ENCODE assay signal across 30 cellular contexts in the genomic region with DNA sequence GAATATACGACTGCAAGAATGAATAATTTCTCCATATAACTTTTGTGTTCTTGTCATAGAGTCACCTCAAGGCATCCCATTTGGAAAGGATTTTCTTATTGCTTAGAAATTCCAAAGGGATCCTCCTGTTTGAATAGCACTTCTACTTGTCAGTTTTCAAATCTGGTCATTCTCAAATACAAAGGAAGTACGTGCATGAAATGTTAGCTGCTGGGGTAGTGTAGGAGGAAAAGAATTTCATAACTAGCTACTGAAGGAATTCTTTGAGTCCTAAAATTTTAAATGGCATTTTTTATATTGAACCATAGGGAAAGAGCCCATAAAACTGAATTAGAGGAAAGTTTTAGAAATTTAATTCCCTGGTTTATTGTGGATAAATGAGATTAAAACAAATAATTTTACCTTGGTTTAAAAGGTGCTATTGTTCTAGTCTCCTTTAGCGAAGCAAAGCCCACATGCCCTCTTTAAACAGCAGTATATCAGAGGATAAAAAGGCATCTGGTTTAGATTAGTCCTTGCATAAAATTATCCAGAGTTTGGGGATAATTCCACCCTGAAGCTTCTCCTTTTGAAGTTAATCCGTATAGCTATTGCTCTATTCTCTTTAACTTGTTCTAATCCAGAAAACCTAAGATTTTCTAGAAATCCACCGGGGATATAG. TPM values are rescaled to one million over a fixed set of nuclear protein-coding genes. Genes with fewer than 3 reads are reported as not detected.
DNase-seq lines count a peak whose midpoint lies in the region; ATAC-seq and TF ChIP-seq lines count a peak whose summit lies in the region.
"Had no signal": no experiment of that assay in that cellular context is flagged by ENCODE, and none has a peak within 500 bp of the region (broad histone marks: within the 10 kb centered on the region; RNA-seq: fewer than 3 reads in every experiment).

No MANE protein-coding gene starts in this region.

- no peak for ATAC-seq in GM21526 (IDR thresholded peaks at IDR 0.05; ENCODE audit: low FRiP score, unreplicated experiment)
- ATAC-seq: effector memory CD8-positive, alpha-beta T cell; HCT116; heart right ventricle; natural killer cell; stimulated activated naive CD8-positive, alpha-beta T cell treated with anti-CD3 and anti-CD28 coated beads, Interleukin-15, amount 100 ng/mL, for 72 hours had no signal

- no peaks in the 10 kb centered on the region for H3K27me3 Mint-ChIP-seq in neural crest cell (ENCODE audit: low read depth)

- no peaks in the 10 kb centered on the region for H3K9me3 Mint-ChIP-seq in neural crest cell

- no peak for TF ChIP-seq CTCF in fibroblast of pulmonary artery (IDR thresholded peaks at IDR 0.05; ENCODE audit: low read length, missing control alignments)
- no peak for TF ChIP-seq CTCF in neural crest cell (conservative IDR thresholded peaks at IDR 0.05)
- TF ChIP-seq CTCF in uterus (IDR thresholded peaks at IDR 0.05): no peak

- H3K4me3 Mint-ChIP-seq in neural crest cell: peak overlapping the region; percentile 47
- H3K4me3 Mint-ChIP-seq: effector memory CD8-positive, alpha-beta T cell; natural killer cell; stimulated activated naive CD8-positive, alpha-beta T cell treated with anti-CD3 and anti-CD28 coated beads, Interleukin-15, amount 100 ng/mL, for 72 hours had no signal

- no peak overlapping the region for H3K27ac Mint-ChIP-seq in neural crest cell (ENCODE audit: unreplicated experiment)
- H3K27ac Mint-ChIP-seq: activated T-helper 2 cell treated with anti-CD3 and anti-CD28 coated beads, Interferon-gamma antibody, Interleukin-2, Interleukin-4, amounts not matched to agents 10 μg/mL and 5 μg/mL and 100 μg/mL, durations not matched to agents 14 hours and 24 hours and 36 hours; CD14-positive monocyte; effector memory CD8-positive, alpha-beta T cell; natural killer cell; stimulated activated naive CD8-positive, alpha-beta T cell treated with anti-CD3 and anti-CD28 coated beads, Interleukin-15, amount 100 ng/mL, for 72 hours had no signal

- H3K4me1 ChIP-seq in uterus: peaks cover 0 to 6% of the 10 kb centered on the region in 2 donors
- H3K4me1 ChIP-seq: Peyer's patch had no signal

- H3K4me3 ChIP-seq in SK-N-MC: peak overlapping the region; percentile 44
- no peak overlapping the region for H3K4me3 ChIP-seq in fibroblast of pulmonary artery (replicated peaks; ENCODE audit: low read depth, low read length)
- H3K4me3 ChIP-seq in uterus: no peak overlapping the region
- H3K4me3 ChIP-seq: heart right ventricle, Peyer's patch, skin epidermis, tibial artery had no signal

- no peaks in the 10 kb centered on the region for H3K36me3 Mint-ChIP-seq in neural crest cell (ENCODE audit: low read depth)
- H3K36me3 Mint-ChIP-seq: CD14-positive monocyte had no signal

- no peak for TF ChIP-seq POLR2A in uterus (IDR thresholded peaks at IDR 0.05)

- peak; percentile 59 for DNase-seq in SK-N-MC (ENCODE audit: low read depth, low spot score)
- peak; percentile 81 for DNase-seq in fibroblast of pulmonary artery (ENCODE audit: low read depth)
- DNase-seq in neural crest cell (ENCODE audit: low read depth, low spot score): no peak
- no peak for DNase-seq in uterus
- no peak for DNase-seq in NCI-H524 treated with DMSO at 0.1 percent for 48 hours (lab: John Stamatoyannopoulos, UW)
- no peak for DNase-seq in stimulated activated CD4-positive, alpha-beta T cell treated with anti-CD3 and anti-CD28 coated beads, Interleukin-4, amount 100 ng/mL, for 1 hour
- DNase-seq: activated CD4-positive, alpha-beta T cell treated with anti-CD3 and anti-CD28 coated beads for 48 hours; activated naive CD4-positive, alpha-beta T cell treated with anti-CD3 and anti-CD28 coated beads, Interleukin-2, amount 50 U/mL, for 16 hours; activated T-cell treated with anti-CD3 and anti-CD28 coated beads for 4 hours; effector memory CD8-positive, alpha-beta T cell; foreskin melanocyte; heart right ventricle; midbrain; natural killer cell; NCI-H1417; NCI-H2081; NCI-H2227 treated with DMSO at 0.1 percent for 48 hours; NCI-H69; Peyer's patch; SIG-M5; stimulated activated CD4-positive, alpha-beta T cell treated with anti-CD3 and anti-CD28 coated beads, Interleukin-1b, Interleukin-23, amount 100 ng/mL, for 48 hours; stimulated activated CD8-positive, alpha-beta memory T cell treated with anti-CD3 and anti-CD28 coated beads, Interleukin-4, amount 100 ng/mL, for 48 hours; stimulated activated naive CD8-positive, alpha-beta T cell treated with anti-CD3 and anti-CD28 coated beads, Interleukin-15, amount 100 ng/mL, for 72 hours; tibial artery; WERI-Rb-1 had no signal

- no peak overlapping the region for H3K9ac ChIP-seq in SK-N-MC (ENCODE audit: insufficient read length)

- H3K9me3 ChIP-seq in SK-N-MC (ENCODE audit: low read depth, low read length): no peaks in the 10 kb centered on the region
- H3K9me3 ChIP-seq in uterus: no peaks in the 10 kb centered on the region
- H3K9me3 ChIP-seq: heart right ventricle, Peyer's patch, tibial artery had no signal

- H3K27ac ChIP-seq in SK-N-MC: peak overlapping the region; percentile 78
- peak overlapping the region; percentile 12 to 96 for H3K27ac ChIP-seq in uterus
- H3K27ac ChIP-seq: heart right ventricle, Peyer's patch, skin epidermis, tibial artery, WERI-Rb-1 had no signal

- H3K4me1 Mint-ChIP-seq in neural crest cell: peaks cover 37% of the 10 kb centered on the region
- H3K4me1 Mint-ChIP-seq: natural killer cell; stimulated activated naive CD8-positive, alpha-beta T cell treated with anti-CD3 and anti-CD28 coated beads, Interleukin-15, amount 100 ng/mL, for 72 hours had no signal

- H3K36me3 ChIP-seq in SK-N-MC (ENCODE audit: insufficient read depth, low read length) (no peaks in the 10 kb centered on the region), uterus (no peaks in the 10 kb centered on the region)
- H3K36me3 ChIP-seq: heart right ventricle, Peyer's patch, tibial artery, WERI-Rb-1 had no signal

- intact Hi-C loops in uterus (cut with DNase I; ENCODE audit: low total_unique reads): no loop called here

- no peaks in the 10 kb centered on the region for H3K27me3 ChIP-seq in uterus
- H3K27me3 ChIP-seq: Peyer's patch, tibial artery had no signal

RNA-seq across cellular contexts. Expression of gene MPDZ, which starts 2.0 kb away (rescaled TPM):
- total RNA-seq in neural crest cell (69.4 and 76.1 TPM in 2 replicates), uterus (10 to 100 TPM; 52.9 to 84.6 (median 78.5) TPM)
- total RNA-seq: activated T-helper 2 cell treated with anti-CD3 and anti-CD28 coated beads, Interferon-gamma antibody, Interleukin-2, Interleukin-4, amounts not matched to agents 10 μg/mL and 5 μg/mL and 100 μg/mL, durations not matched to agents 14 hours and 24 hours and 36 hours; natural killer cell had no signal

Comparison
In these comparisons a context has a peak if more than half of its experiments do, and no peak if none do; other contexts are left out.
1. DNase-seq: peak in SK-N-MC (single experiment) and fibroblast of pulmonary artery (single experiment); none in neural crest cell (single experiment), uterus (0 of 2), NCI-H524 treated with DMSO at 0.1 percent for 48 hours (single experiment) and stimulated activated CD4-positive, alpha-beta T cell treated with anti-CD3 and anti-CD28 coated beads, Interleukin-4, amount 100 ng/mL, for 1 hour (single experiment).